In genomic region chr7:69814421-69814962, GRCh38 we compare ENCODE assay signal across 12 cellular contexts.
DNase-seq lines count a peak whose midpoint lies in the region; ATAC-seq and TF ChIP-seq lines count a peak whose summit lies in the region.
"Had no signal": no experiment of that assay in that cellular context is flagged by ENCODE, and none has a peak within 500 bp of the region (broad histone marks: within the 10 kb centered on the region; RNA-seq: fewer than 3 reads in every experiment).

No MANE protein-coding gene starts in this region.

- H3K27me3 Mint-ChIP-seq in effector memory CD8-positive, alpha-beta T cell, result peaks cover 0 to 16% of the 10 kb centered on the region in 2 donors
- H3K27me3 Mint-ChIP-seq: B cell had no signal

- TF ChIP-seq CTCF in AG04449 (IDR thresholded peaks at IDR 0.05; ENCODE audit: insufficient read depth, low read length, missing control alignments), result no peak

- POLR2A ChIA-PET in AG04449 (lab: Yijun Ruan, JAX), result no interaction called here

- no peak overlapping the region for H3K4me3 Mint-ChIP-seq in effector memory CD8-positive, alpha-beta T cell
- H3K4me3 Mint-ChIP-seq: activated naive CD4-positive, alpha-beta T cell treated with anti-CD3 and anti-CD28 coated beads for 36 hours; B cell had no signal

- no peaks in the 10 kb centered on the region for H3K9me3 Mint-ChIP-seq in effector memory CD8-positive, alpha-beta T cell
- H3K9me3 Mint-ChIP-seq: activated naive CD4-positive, alpha-beta T cell treated with anti-CD3 and anti-CD28 coated beads for 36 hours had no signal

- no peak for ATAC-seq in effector memory CD8-positive, alpha-beta T cell (replicated peaks)

- H3K36me3 Mint-ChIP-seq in effector memory CD8-positive, alpha-beta T cell (ENCODE audit: insufficient read depth), result no peaks in the 10 kb centered on the region

- peak; percentile 31 for DNase-seq in AG04449 (ENCODE audit: low read depth, low spot score)
- peak; percentile 80 for DNase-seq in NCI-H69 (lab: John Stamatoyannopoulos, UW)
- DNase-seq in fibroblast of the conjunctiva (ENCODE audit: low read depth), result peak; percentile 55
- DNase-seq in nucleus accumbens (lab: John Stamatoyannopoulos, UW), result peak; percentile 4 to 90 (median 74)
- DNase-seq in effector memory CD8-positive, alpha-beta T cell, result no peak
- no peak for DNase-seq in NCI-H1105 (lab: John Stamatoyannopoulos, UW)
- no peak for DNase-seq in HuH-7 (ENCODE audit: low spot score)
- no peak for DNase-seq in NCI-H2171 treated with DMSO at 0.1 percent for 48 hours (lab: John Stamatoyannopoulos, UW)
- DNase-seq: activated CD4-positive, alpha-beta T cell treated with anti-CD3 and anti-CD28 coated beads, Interleukin-2, amount 50 U/mL, for 48 hours; activated naive CD4-positive, alpha-beta T cell treated with anti-CD3 and anti-CD28 coated beads for 36 hours; NCI-H510A treated with DMSO at 0.1 percent for 48 hours had no signal

- CTCF ChIA-PET in AG04449 (lab: Yijun Ruan, JAX), result interaction anchor here (0.7 to 1.2 kb wide), 2 partner anchors 12 to 31 kb away, joined by 3 read pairs; no protein-coding TSS in a partner anchor

- peaks cover 0 to 2% of the 10 kb centered on the region in 2 donors for H3K4me1 Mint-ChIP-seq in effector memory CD8-positive, alpha-beta T cell (ENCODE audit: low read depth in 2 of 2)
- H3K4me1 Mint-ChIP-seq: B cell had no signal

- no peak overlapping the region for H3K27ac Mint-ChIP-seq in effector memory CD8-positive, alpha-beta T cell
- H3K27ac Mint-ChIP-seq: activated naive CD4-positive, alpha-beta T cell treated with anti-CD3 and anti-CD28 coated beads for 36 hours; B cell had no signal

- H3K4me3 ChIP-seq in AG04449 (ENCODE audit: low read depth, low read length), result no peak overlapping the region

Comparison
In these comparisons a context has a peak if more than half of its experiments do, and no peak if none do; other contexts are left out.
1. DNase-seq: peak in AG04449 (single experiment), NCI-H69 (single experiment), fibroblast of the conjunctiva (single experiment) and nucleus accumbens (56 of 56); none in effector memory CD8-positive, alpha-beta T cell (0 of 3), NCI-H1105 (single experiment), HuH-7 (single experiment) and NCI-H2171 treated with DMSO at 0.1 percent for 48 hours (single experiment).